In the genomic region with DNA sequence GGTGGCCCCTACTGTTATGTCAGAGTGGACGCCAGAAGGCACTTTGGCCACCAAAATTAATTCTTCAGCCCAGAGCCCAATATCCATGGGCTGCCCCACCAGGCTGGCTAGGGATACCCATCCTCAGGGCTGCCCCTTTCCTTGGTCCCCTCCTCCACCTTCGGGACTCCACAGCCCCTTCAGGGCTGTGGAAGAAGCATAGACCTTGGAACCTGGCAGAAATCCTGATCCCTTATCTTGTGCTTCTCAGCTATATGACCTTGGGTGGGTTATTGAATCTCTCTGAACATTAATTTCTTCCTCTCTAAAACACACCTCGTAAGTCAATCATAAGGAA, we compare ENCODE assay signal across 8 cellular contexts. TPM values are rescaled to one million over a fixed set of nuclear protein-coding genes. Genes with fewer than 3 reads are reported as not detected.
DNase-seq lines count a peak whose midpoint lies in the region; ATAC-seq and TF ChIP-seq lines count a peak whose summit lies in the region.

No MANE protein-coding gene starts in this region.

- H3K36me3 ChIP-seq in BE2C (peaks cover 12% of the 10 kb centered on the region), Loucy (ENCODE audit: insufficient read depth, low read length) (no peaks in the 10 kb centered on the region; the same call in 1 of the 2 replicates)

- H3K27me3 ChIP-seq in BE2C (no peaks in the 10 kb centered on the region), Loucy (ENCODE audit: insufficient read depth, low read length, poor library complexity, severe bottlenecking) (no peaks in the 10 kb centered on the region)

- TF ChIP-seq CTCF in BE2C (IDR thresholded peaks at IDR 0.05; ENCODE audit: low read depth, low read length) (no peak), Loucy (conservative IDR thresholded peaks at IDR 0.05; ENCODE audit: low read length) (no peak)

- peak overlapping the region; percentile 89 for H3K27ac Mint-ChIP-seq in dendritic cell treated with granulocyte-macrophage colony-stimulating factor and Interleukin-4, amounts not matched to agents 40 ng/mL and 50 ng/mL, for 4 days
- peak overlapping the region in 1 of 2 donors; percentile 56 for H3K27ac Mint-ChIP-seq in natural killer cell treated with Interleukin-12 subunit alpha and Interleukin-12 subunit beta and Interleukin-15 and Interleukin-18, amount 100 ng/mL, for 72 hours

- peak overlapping the region; percentile 99 for H3K9ac ChIP-seq in Loucy (ENCODE audit: low read depth, low read length, poor library complexity, severe bottlenecking)

- DNase-seq in BE2C (no peak), kidney tubule cell (ENCODE audit: low spot score) (no peak)
- no peak for DNase-seq in natural killer cell treated with Interleukin-12 subunit alpha and Interleukin-12 subunit beta and Interleukin-15 and Interleukin-18, amount 100 ng/mL, for 72 hours (ENCODE audit: low spot score)

- intact Hi-C loops in dendritic cell treated with granulocyte-macrophage colony-stimulating factor and Interleukin-4, amounts not matched to agents 40 ng/mL and 50 ng/mL, for 4 days (cut with micrococcal nuclease), result loop anchor here (1.0 to 10.0 kb wide), 2 partner anchors 55 to 299 kb away; a partner anchor contains a TSS

- H3K36me3 Mint-ChIP-seq in dendritic cell treated with granulocyte-macrophage colony-stimulating factor and Interleukin-4, amounts not matched to agents 40 ng/mL and 50 ng/mL, for 4 days (ENCODE audit: low read depth), result peaks cover 59% of the 10 kb centered on the region
- no peaks in the 10 kb centered on the region for H3K36me3 Mint-ChIP-seq in natural killer cell treated with Interleukin-12 subunit alpha and Interleukin-12 subunit beta and Interleukin-15 and Interleukin-18, amount 100 ng/mL, for 72 hours

- H3F3A ChIP-seq in Loucy (ENCODE audit: low read depth), result no peaks in the 10 kb centered on the region

- H3K4me2 ChIP-seq in Loucy (ENCODE audit: low read depth, low read length, poor library complexity, severe bottlenecking), result peak overlapping the region; percentile 88

- no peaks in the 10 kb centered on the region for H3K9me2 ChIP-seq in Loucy (replicated peaks; ENCODE audit: low read depth, low read length)

- H3K4me3 ChIP-seq in BE2C (ENCODE audit: low read depth, low read length), result peak overlapping the region; percentile 92
- H3K4me3 ChIP-seq in Loucy (ENCODE audit: low read length, poor library complexity, severe bottlenecking), result peak overlapping the region; percentile 100

- H3K79me2 ChIP-seq in Loucy (ENCODE audit: insufficient read depth, low read length), result peaks cover 61% of the 10 kb centered on the region

- peaks cover 58% of the 10 kb centered on the region for H3K4me1 Mint-ChIP-seq in dendritic cell treated with granulocyte-macrophage colony-stimulating factor and Interleukin-4, amounts not matched to agents 40 ng/mL and 50 ng/mL, for 4 days (ENCODE audit: low read depth)
- peaks cover 28 to 31% of the 10 kb centered on the region in 2 donors for H3K4me1 Mint-ChIP-seq in natural killer cell treated with Interleukin-12 subunit alpha and Interleukin-12 subunit beta and Interleukin-15 and Interleukin-18, amount 100 ng/mL, for 72 hours (ENCODE audit: low read depth in 2 of 2)

- H3K4me1 ChIP-seq in BE2C, result peaks cover 29% of the 10 kb centered on the region
- peaks cover 45% of the 10 kb centered on the region for H3K4me1 ChIP-seq in Loucy (ENCODE audit: insufficient read depth, low read length, poor library complexity, severe bottlenecking)

- H4K20me1 ChIP-seq in Loucy (ENCODE audit: insufficient read depth, low read length, poor library complexity, severe bottlenecking), result peaks cover 32% of the 10 kb centered on the region

- ATAC-seq in natural killer cell treated with Interleukin-12 subunit alpha and Interleukin-12 subunit beta and Interleukin-15 and Interleukin-18, amount 100 ng/mL, for 72 hours, result no peak
- ATAC-seq in GM18873 (IDR thresholded peaks at IDR 0.05; ENCODE audit: low FRiP score, unreplicated experiment), result no peak
- no peak for ATAC-seq in GM21515 (IDR thresholded peaks at IDR 0.05; ENCODE audit: unreplicated experiment)
- no peak for ATAC-seq in GM19023 (IDR thresholded peaks at IDR 0.05; ENCODE audit: unreplicated experiment)

- peak overlapping the region; percentile 95 for H3K4me3 Mint-ChIP-seq in dendritic cell treated with granulocyte-macrophage colony-stimulating factor and Interleukin-4, amounts not matched to agents 40 ng/mL and 50 ng/mL, for 4 days
- peak overlapping the region; percentile 99 for H3K4me3 Mint-ChIP-seq in natural killer cell treated with Interleukin-12 subunit alpha and Interleukin-12 subunit beta and Interleukin-15 and Interleukin-18, amount 100 ng/mL, for 72 hours

- H2AFZ ChIP-seq in Loucy (ENCODE audit: low read length), result peak overlapping the region; percentile 90

- no peaks in the 10 kb centered on the region for H3K27me3 Mint-ChIP-seq in dendritic cell treated with granulocyte-macrophage colony-stimulating factor and Interleukin-4, amounts not matched to agents 40 ng/mL and 50 ng/mL, for 4 days
- H3K27me3 Mint-ChIP-seq in natural killer cell treated with Interleukin-12 subunit alpha and Interleukin-12 subunit beta and Interleukin-15 and Interleukin-18, amount 100 ng/mL, for 72 hours, result peaks cover 0 to 3% of the 10 kb centered on the region in 2 donors

- H3K9me3 ChIP-seq in BE2C (no peaks in the 10 kb centered on the region), Loucy (ENCODE audit: insufficient read depth, low read depth, low read length) (no peaks in the 10 kb centered on the region)

- no peaks in the 10 kb centered on the region for H3K9me3 Mint-ChIP-seq in dendritic cell treated with granulocyte-macrophage colony-stimulating factor and Interleukin-4, amounts not matched to agents 40 ng/mL and 50 ng/mL, for 4 days
- H3K9me3 Mint-ChIP-seq in natural killer cell treated with Interleukin-12 subunit alpha and Interleukin-12 subunit beta and Interleukin-15 and Interleukin-18, amount 100 ng/mL, for 72 hours, result no peaks in the 10 kb centered on the region

RNA-seq across cellular contexts. Expression of a gene that starts 0.5 kb away (rescaled TPM):
- polyA plus RNA-seq in BE2C (2012; ENCODE audit: insufficient read depth, insufficient read length, low read depth), result 203 TPM
- 10 to 100 TPM; 65.5 to 73.1 TPM for total RNA-seq in natural killer cell treated with Interleukin-12 subunit alpha and Interleukin-12 subunit beta and Interleukin-15 and Interleukin-18, amount 100 ng/mL, for 72 hours

RNA-seq across cellular contexts. Expression of a gene that starts 2.5 kb away (rescaled TPM):
- 220 TPM for polyA plus RNA-seq in BE2C (2012; ENCODE audit: insufficient read depth, insufficient read length, low read depth)
- total RNA-seq in natural killer cell treated with Interleukin-12 subunit alpha and Interleukin-12 subunit beta and Interleukin-15 and Interleukin-18, amount 100 ng/mL, for 72 hours, result 100 to 1,000 TPM in 1 of 2 donors, 10 to 100 TPM in 1; 28.4 to 101 TPM

RNA-seq across cellular contexts. Expression of a gene that starts 3.2 kb away (rescaled TPM):
- polyA plus RNA-seq in BE2C (2012; ENCODE audit: insufficient read depth, insufficient read length, low read depth), result 267 TPM
- 100 to 1,000 TPM in 1 of 2 donors, 10 to 100 TPM in 1; 84.4 to 131 TPM for total RNA-seq in natural killer cell treated with Interleukin-12 subunit alpha and Interleukin-12 subunit beta and Interleukin-15 and Interleukin-18, amount 100 ng/mL, for 72 hours

RNA-seq across cellular contexts. Expression of a gene that starts 24.4 kb away (rescaled TPM):
- 621 TPM for polyA plus RNA-seq in BE2C (2012; ENCODE audit: insufficient read depth, insufficient read length, low read depth)
- 100 to 1,000 TPM; 117 to 195 TPM for total RNA-seq in natural killer cell treated with Interleukin-12 subunit alpha and Interleukin-12 subunit beta and Interleukin-15 and Interleukin-18, amount 100 ng/mL, for 72 hours

RNA-seq across cellular contexts. Expression of a gene that starts 26.1 kb away (rescaled TPM):
- 56.3 TPM for polyA plus RNA-seq in BE2C (2012; ENCODE audit: insufficient read depth, insufficient read length, low read depth)
- total RNA-seq in natural killer cell treated with Interleukin-12 subunit alpha and Interleukin-12 subunit beta and Interleukin-15 and Interleukin-18, amount 100 ng/mL, for 72 hours, result 10 to 100 TPM; 12.5 to 16.2 TPM
